ENCODE assay signal across 12 cellular contexts in the genomic region with DNA sequence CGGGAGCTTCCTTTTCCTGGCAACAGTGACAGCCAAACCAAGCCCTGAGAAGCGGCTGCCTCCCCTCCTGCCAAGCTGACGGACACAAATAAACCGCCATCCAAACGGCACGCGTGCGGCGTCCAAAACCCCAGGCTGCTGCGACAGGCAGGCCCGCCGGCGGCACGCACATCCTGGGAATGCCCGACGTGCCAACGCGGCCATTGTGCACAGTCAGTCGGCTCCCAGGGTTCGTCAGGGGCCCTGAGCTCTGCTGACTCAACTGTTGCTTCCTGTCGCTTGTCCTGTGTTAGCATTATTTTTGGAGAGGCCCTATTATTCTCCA. TPM values are rescaled to one million over a fixed set of nuclear protein-coding genes. Genes with fewer than 3 reads are reported as not detected.
DNase-seq lines count a peak whose midpoint lies in the region; ATAC-seq and TF ChIP-seq lines count a peak whose summit lies in the region.
"Had no signal": no experiment of that assay in that cellular context is flagged by ENCODE, and none has a peak within 500 bp of the region (broad histone marks: within the 10 kb centered on the region; RNA-seq: fewer than 3 reads in every experiment).

No MANE protein-coding gene starts in this region.

- H3K4me1 ChIP-seq in gastroesophageal sphincter (peaks cover 0 to 93% (median 6%) of the 10 kb centered on the region in 3 donors), osteoblast (ENCODE audit: insufficient read depth, low read length) (peaks cover 45% of the 10 kb centered on the region)

- peak overlapping the region in 3 of 4 donors; percentile 35 to 70 (median 70) for H3K27ac ChIP-seq in gastroesophageal sphincter
- peak overlapping the region; percentile 65 for H3K27ac ChIP-seq in osteoblast (ENCODE audit: low read depth, low read length)

- no peak for TF ChIP-seq EP300 in gastroesophageal sphincter (IDR thresholded peaks at IDR 0.05)

- TF ChIP-seq CTCF in gastroesophageal sphincter (IDR thresholded peaks at IDR 0.05) (no peak), osteoblast (IDR thresholded peaks at IDR 0.05; ENCODE audit: extremely low read depth, low read depth, low read length) (no peak)
- no peak for TF ChIP-seq CTCF in activated CD8-positive, alpha-beta T cell treated with anti-CD3 and anti-CD28 coated beads for 36 hours (IDR thresholded peaks at IDR 0.05)

- H3K79me2 ChIP-seq in osteoblast (ENCODE audit: insufficient read depth, low read length) = peaks cover 97% of the 10 kb centered on the region

- H3K4me2 ChIP-seq in osteoblast (ENCODE audit: insufficient read depth, low read length) = peak overlapping the region; percentile 2

- H3K4me3 ChIP-seq in gastroesophageal sphincter (peak overlapping the region in 1 of 2 donors; percentile 25), osteoblast (ENCODE audit: insufficient read depth, low read length) (no peak overlapping the region)

- H3K27ac Mint-ChIP-seq in activated naive CD4-positive, alpha-beta T cell treated with anti-CD3 and anti-CD28 coated beads, Interleukin-2, amount 50 U/mL, for 72 hours = no peak overlapping the region
- no peak overlapping the region for H3K27ac Mint-ChIP-seq in activated CD8-positive, alpha-beta T cell treated with anti-CD3 and anti-CD28 coated beads for 36 hours
- H3K27ac Mint-ChIP-seq: memory B cell had no signal

- DNase-seq in Ammon's horn (ENCODE audit: low spot score) (peak; percentile 60), amygdala (lab: John Stamatoyannopoulos, UW) (peak in 30 of 56 donors; percentile 6 to 61 (median 32)), osteoblast (ENCODE audit: insufficient read length, low spot score, missing footprints) (peak; percentile 67), A172 (ENCODE audit: low spot score) (no peak)
- DNase-seq in activated naive CD4-positive, alpha-beta T cell treated with anti-CD3 and anti-CD28 coated beads, Interleukin-2, amount 50 U/mL, for 72 hours (ENCODE audit: low spot score in 2 of 2) = no peak
- no peak for DNase-seq in activated CD8-positive, alpha-beta T cell treated with anti-CD3 and anti-CD28 coated beads for 36 hours
- DNase-seq in stimulated activated naive CD4-positive, alpha-beta T cell treated with Interleukin-2 at 50 U/mL for 16 hours (lab: John Stamatoyannopoulos, UW) = no peak
- DNase-seq: activated gamma-delta T cell treated with Interleukin-2 at 50 U/mL for 16 hours, NCI-H1436 treated with DMSO at 0.1 percent for 48 hours had no signal

- no peak for TF ChIP-seq POLR2A in gastroesophageal sphincter (IDR thresholded peaks at IDR 0.05)

- peaks cover 6% of the 10 kb centered on the region for H3K4me1 Mint-ChIP-seq in activated CD8-positive, alpha-beta T cell treated with anti-CD3 and anti-CD28 coated beads for 36 hours (ENCODE audit: low read depth)

- 49 to 81% methylated on average over 6 to 14 of the region's 21 CpGs for WGBS in gastroesophageal sphincter (ENCODE audit: low coverage in 1 of 2), 2 donors

- no peak overlapping the region for H3K4me3 Mint-ChIP-seq in activated CD8-positive, alpha-beta T cell treated with anti-CD3 and anti-CD28 coated beads for 36 hours
- H3K4me3 Mint-ChIP-seq: memory B cell had no signal

- no peak overlapping the region for H2AFZ ChIP-seq in osteoblast (ENCODE audit: low read length)

- H4K20me1 ChIP-seq in osteoblast (ENCODE audit: insufficient read depth, low read length) = no peaks in the 10 kb centered on the region

- intact Hi-C loops in activated CD8-positive, alpha-beta T cell treated with anti-CD3 and anti-CD28 coated beads for 36 hours (cut with micrococcal nuclease) = no loop called here

- CTCF ChIA-PET in activated CD8-positive, alpha-beta T cell treated with anti-CD3 and anti-CD28 coated beads for 36 hours (lab: Charles Lee) = no interaction called here

- H3K9me3 Mint-ChIP-seq in activated naive CD4-positive, alpha-beta T cell treated with anti-CD3 and anti-CD28 coated beads, Interleukin-2, amount 50 U/mL, for 72 hours = no peaks in the 10 kb centered on the region
- no peaks in the 10 kb centered on the region for H3K9me3 Mint-ChIP-seq in activated CD8-positive, alpha-beta T cell treated with anti-CD3 and anti-CD28 coated beads for 36 hours
- H3K9me3 Mint-ChIP-seq: memory B cell had no signal

- peaks cover 0 to 37% of the 10 kb centered on the region in 2 donors for H3K36me3 ChIP-seq in gastroesophageal sphincter
- H3K36me3 ChIP-seq in osteoblast (ENCODE audit: insufficient read depth, low read length) = peaks cover 47% of the 10 kb centered on the region

- peaks cover 0 to 6% of the 10 kb centered on the region in 2 donors for H3K36me3 Mint-ChIP-seq in activated naive CD4-positive, alpha-beta T cell treated with anti-CD3 and anti-CD28 coated beads, Interleukin-2, amount 50 U/mL, for 72 hours
- H3K36me3 Mint-ChIP-seq in activated CD8-positive, alpha-beta T cell treated with anti-CD3 and anti-CD28 coated beads for 36 hours (ENCODE audit: low read depth) = no peaks in the 10 kb centered on the region
- H3K36me3 Mint-ChIP-seq: memory B cell had no signal

- H3K27me3 ChIP-seq in gastroesophageal sphincter = peaks cover 7% of the 10 kb centered on the region
- no peaks in the 10 kb centered on the region for H3K27me3 ChIP-seq in osteoblast (ENCODE audit: insufficient read depth, low read length)

- ATAC-seq in gastroesophageal sphincter = peak; percentile 9
- ATAC-seq in activated naive CD4-positive, alpha-beta T cell treated with anti-CD3 and anti-CD28 coated beads, Interleukin-2, amount 50 U/mL, for 72 hours = no peak
- ATAC-seq in activated CD8-positive, alpha-beta T cell treated with anti-CD3 and anti-CD28 coated beads for 36 hours = no peak
- ATAC-seq: Panc1 had no signal

- H3K27me3 Mint-ChIP-seq in activated CD8-positive, alpha-beta T cell treated with anti-CD3 and anti-CD28 coated beads for 36 hours = peaks cover 35% of the 10 kb centered on the region

- H3K9me3 ChIP-seq in gastroesophageal sphincter = no peaks in the 10 kb centered on the region
- H3K9me3 ChIP-seq in osteoblast (ENCODE audit: low read depth, low read length) = no peaks in the 10 kb centered on the region

- POLR2A ChIA-PET in activated CD8-positive, alpha-beta T cell treated with anti-CD3 and anti-CD28 coated beads for 36 hours (lab: Charles Lee) = no interaction called here

RNA-seq across cellular contexts. Expression of gene JAG1, which starts 6.8 kb away (rescaled TPM):
- total RNA-seq in gastroesophageal sphincter (10 to 100 TPM; 34.3 to 81.9 (median 45.7) TPM), osteoblast (49.2 and 60.1 TPM in 2 replicates)
- under 1 TPM; 0.11 to 0.62 TPM for total RNA-seq in activated naive CD4-positive, alpha-beta T cell treated with anti-CD3 and anti-CD28 coated beads, Interleukin-2, amount 50 U/mL, for 72 hours
- 6.2 and 9.4 TPM in 2 replicates for total RNA-seq in A172 (2014; rRNA removed; shearing (Covaris generic))
- under 1 TPM; 0.41 to 0.58 TPM for total RNA-seq in activated CD8-positive, alpha-beta T cell treated with anti-CD3 and anti-CD28 coated beads for 36 hours

Comparison
In these comparisons a context has a peak if more than half of its experiments do, and no peak if none do; other contexts are left out.
1. DNase-seq: peak in Ammon's horn (single experiment), amygdala (30 of 56) and osteoblast (single experiment); none in activated naive CD4-positive, alpha-beta T cell treated with anti-CD3 and anti-CD28 coated beads, Interleukin-2, amount 50 U/mL, for 72 hours (0 of 2), A172 (single experiment), activated CD8-positive, alpha-beta T cell treated with anti-CD3 and anti-CD28 coated beads for 36 hours (single experiment) and stimulated activated naive CD4-positive, alpha-beta T cell treated with Interleukin-2 at 50 U/mL for 16 hours (single experiment).